3 cellular contexts compared by ENCODE assay signal in genomic region chr9:86697-87096, GRCh38. TPM values are rescaled to one million over a fixed set of nuclear protein-coding genes. Genes with fewer than 3 reads are reported as not detected.
"Had no signal": no experiment of that assay in that cellular context is flagged by ENCODE, and none has a peak within 500 bp of the region (broad histone marks: within the 10 kb centered on the region; RNA-seq: fewer than 3 reads in every experiment).

No MANE protein-coding gene starts in this region.

RNA-seq across cellular contexts. Expression of gene FOXD4, which starts 31.5 kb away (rescaled TPM):
- total RNA-seq: left cardiac atrium, left lobe of liver, mononuclear cell had no signal
